Comparison of ENCODE assay signal across 7 cellular contexts in the genomic region with DNA sequence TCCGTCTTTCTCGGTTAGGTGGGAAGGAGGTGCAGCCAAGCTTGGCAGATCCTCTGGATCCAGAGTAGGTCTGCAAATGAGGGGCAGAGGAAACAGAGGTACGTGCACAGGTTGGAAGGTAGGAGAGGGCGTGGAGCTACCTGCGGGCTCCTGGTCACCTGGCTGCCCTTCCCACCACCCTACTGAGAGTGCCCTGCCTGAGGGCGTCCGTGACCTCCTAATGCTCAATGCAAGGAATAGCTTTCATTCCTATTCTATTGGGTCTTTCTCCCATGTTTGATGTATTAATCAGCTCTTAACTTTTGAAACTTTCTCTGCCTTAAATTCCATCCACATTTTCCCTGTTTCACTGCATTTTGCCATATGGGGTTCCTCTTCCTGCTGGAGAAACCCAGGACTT. TPM values are rescaled to one million over a fixed set of nuclear protein-coding genes. Genes with fewer than 3 reads are reported as not detected.
"Had no signal": no experiment of that assay in that cellular context is flagged by ENCODE, and none has a peak within 500 bp of the region (broad histone marks: within the 10 kb centered on the region; RNA-seq: fewer than 3 reads in every experiment).

No MANE protein-coding gene starts in this region.

- H3K36me3 ChIP-seq: HAP-1 had no signal

- H3K27ac Mint-ChIP-seq: H9, HFFc6 had no signal

- H3K4me3 Mint-ChIP-seq: H9, HFFc6 had no signal

- H3K9me3 Mint-ChIP-seq: H9, HFFc6 had no signal

- H2AFZ ChIP-seq: GM23248 had no signal

- H3K27ac ChIP-seq: GM23248 had no signal

- H3K4me3 ChIP-seq: GM23248, HAP-1 had no signal

- H3K9me3 ChIP-seq: HAP-1 had no signal

- H3K4me1 ChIP-seq: HAP-1 had no signal

- FAIRE-seq: H54 had no signal

- H3K9ac ChIP-seq: GM23248 had no signal

RNA-seq across cellular contexts. Expression of a gene that starts 44.6 kb away (rescaled TPM):
- total RNA-seq: GM23248, H4, H7, H9, HFFc6 had no signal
